8 cellular contexts compared by ENCODE assay signal in the genomic region with DNA sequence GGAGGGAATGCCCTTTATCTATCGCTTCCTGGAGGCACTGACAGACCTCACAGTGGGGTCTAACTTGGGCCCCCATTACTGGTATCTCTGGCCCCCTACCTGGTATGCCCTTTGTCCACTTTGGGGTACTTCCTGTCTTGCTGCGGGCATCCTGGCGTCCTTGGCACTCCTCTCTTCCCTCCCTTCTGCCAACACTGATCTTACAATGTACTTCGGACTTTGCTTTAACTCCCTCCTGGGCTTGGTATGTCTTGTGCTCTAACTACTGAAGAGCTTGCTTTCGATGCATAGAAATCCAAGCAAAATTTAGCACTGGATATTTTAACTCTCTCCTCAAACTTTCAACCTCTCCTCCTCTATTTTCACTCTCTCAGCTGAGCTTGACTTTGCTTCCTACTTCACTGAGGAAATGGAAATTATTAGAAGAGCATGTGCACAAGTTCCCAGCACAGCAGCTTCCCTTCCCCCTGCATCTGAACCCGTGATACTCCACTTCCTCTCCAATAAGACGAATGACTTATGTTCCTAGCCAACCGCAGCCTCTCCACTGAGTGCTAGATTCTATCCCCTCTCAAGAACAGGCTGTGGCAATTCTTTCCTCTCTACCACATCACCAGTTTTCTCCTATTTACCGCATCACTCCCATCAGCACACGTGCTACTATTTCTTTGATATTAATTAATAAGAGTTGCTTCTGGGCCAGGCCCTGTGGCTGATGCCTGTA. TPM values are rescaled to one million over a fixed set of nuclear protein-coding genes. Genes with fewer than 3 reads are reported as not detected.
DNase-seq lines count a peak whose midpoint lies in the region; ATAC-seq and TF ChIP-seq lines count a peak whose summit lies in the region.

No MANE protein-coding gene starts in this region.

- DNase-seq in EL (peak; percentile 46), brain microvascular endothelial cell (peak; percentile 35), omental fat pad (ENCODE audit: low spot score) (no peak), NCI-H2196 treated with DMSO at 0.1 percent for 48 hours (lab: John Stamatoyannopoulos, UW; ENCODE audit: unreplicated experiment) (no peak), NCI-H2227 treated with DMSO at 0.1 percent for 48 hours (lab: John Stamatoyannopoulos, UW) (no peak)
- DNase-seq in effector memory CD8-positive, alpha-beta T cell = no peak
- DNase-seq in activated CD8-positive, alpha-beta memory T cell treated with anti-CD3 and anti-CD28 coated beads for 24 hours = no peak

- H3K4me1 ChIP-seq in Loucy (ENCODE audit: insufficient read depth, low read length, poor library complexity, severe bottlenecking) = peaks cover 14% of the 10 kb centered on the region

- H3K9me3 ChIP-seq in Loucy (ENCODE audit: insufficient read depth, low read depth, low read length) = no peaks in the 10 kb centered on the region

- no peaks in the 10 kb centered on the region for H3K79me2 ChIP-seq in Loucy (ENCODE audit: insufficient read depth, low read length)

- H3K27me3 ChIP-seq in Loucy (ENCODE audit: insufficient read depth, low read length, poor library complexity, severe bottlenecking) (no peaks in the 10 kb centered on the region), brain microvascular endothelial cell (replicated peaks) (no peaks in the 10 kb centered on the region)

- H3K36me3 Mint-ChIP-seq in effector memory CD8-positive, alpha-beta T cell (ENCODE audit: insufficient read depth) = peaks cover 3% of the 10 kb centered on the region

- no peaks in the 10 kb centered on the region for H3F3A ChIP-seq in Loucy (ENCODE audit: low read depth)

- peak; percentile 44 for ATAC-seq in omental fat pad (ENCODE audit: low FRiP score)
- ATAC-seq in effector memory CD8-positive, alpha-beta T cell (replicated peaks) = no peak

- H3K4me3 ChIP-seq in Loucy (ENCODE audit: low read length, poor library complexity, severe bottlenecking) (peak overlapping the region; percentile 52), brain microvascular endothelial cell (ENCODE audit: low read depth, low read length) (no peak overlapping the region)

- no peaks in the 10 kb centered on the region for H3K9me2 ChIP-seq in Loucy (replicated peaks; ENCODE audit: low read depth, low read length)

- peaks cover 12 to 19% of the 10 kb centered on the region in 2 donors for H3K27me3 Mint-ChIP-seq in effector memory CD8-positive, alpha-beta T cell

- peak overlapping the region; percentile 57 for H3K4me2 ChIP-seq in Loucy (ENCODE audit: low read depth, low read length, poor library complexity, severe bottlenecking)

- peaks cover 0 to 6% of the 10 kb centered on the region in 2 donors for H3K4me1 Mint-ChIP-seq in effector memory CD8-positive, alpha-beta T cell (ENCODE audit: low read depth in 2 of 2)

- H3K9me3 Mint-ChIP-seq in effector memory CD8-positive, alpha-beta T cell = no peaks in the 10 kb centered on the region

- peak overlapping the region; percentile 43 for H3K9ac ChIP-seq in Loucy (ENCODE audit: low read depth, low read length, poor library complexity, severe bottlenecking)

- H3K27ac Mint-ChIP-seq in effector memory CD8-positive, alpha-beta T cell = peak overlapping the region in 1 of 2 donors; percentile 11

- no peaks in the 10 kb centered on the region for H3K36me3 ChIP-seq in Loucy (ENCODE audit: insufficient read depth, low read length)
- H3K36me3 ChIP-seq in brain microvascular endothelial cell (replicated peaks) = no peaks in the 10 kb centered on the region

- H3K4me3 Mint-ChIP-seq in effector memory CD8-positive, alpha-beta T cell = no peak overlapping the region

- H3K27ac ChIP-seq in brain microvascular endothelial cell = no peak overlapping the region

- peak overlapping the region; percentile 54; the same call in 1 of the 2 replicates for H2AFZ ChIP-seq in Loucy (ENCODE audit: low read length)

- no peaks in the 10 kb centered on the region for H4K20me1 ChIP-seq in Loucy (ENCODE audit: insufficient read depth, low read length, poor library complexity, severe bottlenecking)

- in situ Hi-C loops in brain microvascular endothelial cell (cut with HindIII; ENCODE audit: low pct_ligation_motif_present, low sequenced_read_pairs) = no loop called here

- TF ChIP-seq CTCF in Loucy (conservative IDR thresholded peaks at IDR 0.05; ENCODE audit: low read length) (no peak), brain microvascular endothelial cell (IDR thresholded peaks at IDR 0.05; ENCODE audit: low read depth, low read length, missing control alignments) (no peak), omental fat pad (IDR thresholded peaks at IDR 0.05) (no peak)

RNA-seq across cellular contexts. Expression of a gene that starts 52.9 kb away (rescaled TPM):
- total RNA-seq in omental fat pad = under 1 TPM in 1 of 4 donors, not detected in 3; 0.19 TPM

Comparison
In these comparisons a context has a peak if more than half of its experiments do, and no peak if none do; other contexts are left out.
1. DNase-seq: peak in EL (single experiment) and brain microvascular endothelial cell (single experiment); none in omental fat pad (single experiment), NCI-H2196 treated with DMSO at 0.1 percent for 48 hours (single experiment), effector memory CD8-positive, alpha-beta T cell (0 of 3), NCI-H2227 treated with DMSO at 0.1 percent for 48 hours (single experiment) and activated CD8-positive, alpha-beta memory T cell treated with anti-CD3 and anti-CD28 coated beads for 24 hours (single experiment).